Comparison of ENCODE assay signal across 3 cellular contexts in genomic region chr9:120914410-120914809, GRCh38.
TF ChIP-seq lines count a peak whose summit lies in the region.

No MANE protein-coding gene starts in this region.

TF ChIP-seq in SK-N-SH treated with all-trans-retinoic acid at 6 μM for 48 hours, 23 proteins besides CTCF, POLR2A, EP300 and RAD21:
- TF ChIP-seq, protein P1, sequence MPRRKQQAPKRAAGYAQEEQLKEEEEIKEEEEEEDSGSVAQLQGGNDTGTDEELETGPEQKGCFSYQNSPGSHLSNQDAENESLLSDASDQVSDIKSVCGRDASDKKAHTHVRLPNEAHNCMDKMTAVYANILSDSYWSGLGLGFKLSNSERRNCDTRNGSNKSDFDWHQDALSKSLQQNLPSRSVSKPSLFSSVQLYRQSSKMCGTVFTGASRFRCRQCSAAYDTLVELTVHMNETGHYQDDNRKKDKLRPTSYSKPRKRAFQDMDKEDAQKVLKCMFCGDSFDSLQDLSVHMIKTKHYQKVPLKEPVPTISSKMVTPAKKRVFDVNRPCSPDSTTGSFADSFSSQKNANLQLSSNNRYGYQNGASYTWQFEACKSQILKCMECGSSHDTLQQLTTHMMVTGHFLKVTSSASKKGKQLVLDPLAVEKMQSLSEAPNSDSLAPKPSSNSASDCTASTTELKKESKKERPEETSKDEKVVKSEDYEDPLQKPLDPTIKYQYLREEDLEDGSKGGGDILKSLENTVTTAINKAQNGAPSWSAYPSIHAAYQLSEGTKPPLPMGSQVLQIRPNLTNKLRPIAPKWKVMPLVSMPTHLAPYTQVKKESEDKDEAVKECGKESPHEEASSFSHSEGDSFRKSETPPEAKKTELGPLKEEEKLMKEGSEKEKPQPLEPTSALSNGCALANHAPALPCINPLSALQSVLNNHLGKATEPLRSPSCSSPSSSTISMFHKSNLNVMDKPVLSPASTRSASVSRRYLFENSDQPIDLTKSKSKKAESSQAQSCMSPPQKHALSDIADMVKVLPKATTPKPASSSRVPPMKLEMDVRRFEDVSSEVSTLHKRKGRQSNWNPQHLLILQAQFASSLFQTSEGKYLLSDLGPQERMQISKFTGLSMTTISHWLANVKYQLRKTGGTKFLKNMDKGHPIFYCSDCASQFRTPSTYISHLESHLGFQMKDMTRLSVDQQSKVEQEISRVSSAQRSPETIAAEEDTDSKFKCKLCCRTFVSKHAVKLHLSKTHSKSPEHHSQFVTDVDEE (CRISPR knock-in tag; IDR thresholded peaks at IDR 0.05), result no peak

TF ChIP-seq in SK-N-SH, 30 proteins besides CTCF, POLR2A, EP300 and RAD21:
- no peak for TF ChIP-seq FOSL2 (IDR thresholded peaks at IDR 0.05; ENCODE audit: borderline replicate concordance, low read depth)
- TF ChIP-seq MXI1 (IDR thresholded peaks at IDR 0.05; ENCODE audit: low read depth, low read length), result no peak
- no peak for TF ChIP-seq RCOR1 (IDR thresholded peaks at IDR 0.05; ENCODE audit: low read length)
- TF ChIP-seq FOXJ3 (CRISPR knock-in tag; IDR thresholded peaks at IDR 0.05), result no peak
- no peak for TF ChIP-seq NRF1 (IDR thresholded peaks at IDR 0.05; ENCODE audit: low read depth, low read length)
- TF ChIP-seq PBX3 (IDR thresholded peaks at IDR 0.05), result no peak
- no peak for TF ChIP-seq USF1 (IDR thresholded peaks at IDR 0.05; ENCODE audit: borderline replicate concordance, low read depth)
- no peak for TF ChIP-seq GATA2 (CRISPR knock-in tag; IDR thresholded peaks at IDR 0.05)
- TF ChIP-seq SMC3 (IDR thresholded peaks at IDR 0.05; ENCODE audit: low read depth, low read length), result no peak
- TF ChIP-seq GABPA (IDR thresholded peaks at IDR 0.05; ENCODE audit: low read depth), result no peak
- no peak for TF ChIP-seq TAF1 (IDR thresholded peaks at IDR 0.05; ENCODE audit: borderline replicate concordance, low read depth, low read length)
- TF ChIP-seq NFIC (IDR thresholded peaks at IDR 0.05; ENCODE audit: borderline replicate concordance), result no peak
- TF ChIP-seq MEF2A (IDR thresholded peaks at IDR 0.05; ENCODE audit: borderline replicate concordance, low read depth), result no peak
- no peak for TF ChIP-seq IRF3 (IDR thresholded peaks at IDR 0.05; ENCODE audit: low read depth, low read length)
- no peak for TF ChIP-seq CHD2 (IDR thresholded peaks at IDR 0.05; ENCODE audit: low read length, partially characterized antibody)
- no peak for TF ChIP-seq RFX5 (IDR thresholded peaks at IDR 0.05; ENCODE audit: low read length)
- TF ChIP-seq, protein P2, sequence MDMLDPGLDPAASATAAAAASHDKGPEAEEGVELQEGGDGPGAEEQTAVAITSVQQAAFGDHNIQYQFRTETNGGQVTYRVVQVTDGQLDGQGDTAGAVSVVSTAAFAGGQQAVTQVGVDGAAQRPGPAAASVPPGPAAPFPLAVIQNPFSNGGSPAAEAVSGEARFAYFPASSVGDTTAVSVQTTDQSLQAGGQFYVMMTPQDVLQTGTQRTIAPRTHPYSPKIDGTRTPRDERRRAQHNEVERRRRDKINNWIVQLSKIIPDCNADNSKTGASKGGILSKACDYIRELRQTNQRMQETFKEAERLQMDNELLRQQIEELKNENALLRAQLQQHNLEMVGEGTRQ (IDR thresholded peaks at IDR 0.05; ENCODE audit: borderline replicate concordance, low read depth, low read length), result no peak
- TF ChIP-seq ELF1 (IDR thresholded peaks at IDR 0.05), result no peak
- no peak for TF ChIP-seq FOXM1 (IDR thresholded peaks at IDR 0.05; ENCODE audit: low read depth)

TF ChIP-seq in HepG2, 621 proteins besides CTCF, POLR2A, EP300 and RAD21:
- TF ChIP-seq, protein P3, sequence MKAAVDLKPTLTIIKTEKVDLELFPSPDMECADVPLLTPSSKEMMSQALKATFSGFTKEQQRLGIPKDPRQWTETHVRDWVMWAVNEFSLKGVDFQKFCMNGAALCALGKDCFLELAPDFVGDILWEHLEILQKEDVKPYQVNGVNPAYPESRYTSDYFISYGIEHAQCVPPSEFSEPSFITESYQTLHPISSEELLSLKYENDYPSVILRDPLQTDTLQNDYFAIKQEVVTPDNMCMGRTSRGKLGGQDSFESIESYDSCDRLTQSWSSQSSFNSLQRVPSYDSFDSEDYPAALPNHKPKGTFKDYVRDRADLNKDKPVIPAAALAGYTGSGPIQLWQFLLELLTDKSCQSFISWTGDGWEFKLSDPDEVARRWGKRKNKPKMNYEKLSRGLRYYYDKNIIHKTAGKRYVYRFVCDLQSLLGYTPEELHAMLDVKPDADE (CRISPR knock-in tag; IDR thresholded peaks at IDR 0.05), result no peak
- TF ChIP-seq ZNF101 (CRISPR knock-in tag; IDR thresholded peaks at IDR 0.05; ENCODE audit: borderline replicate concordance, low read depth) (no peak), NFYB (CRISPR knock-in tag; IDR thresholded peaks at IDR 0.05) (no peak), UBTF (CRISPR knock-in tag; IDR thresholded peaks at IDR 0.05) (no peak), ZFX (CRISPR knock-in tag; IDR thresholded peaks at IDR 0.05; ENCODE audit: low read depth) (no peak), ZNF674 (CRISPR knock-in tag; IDR thresholded peaks at IDR 0.05; ENCODE audit: low read depth) (no peak), ZNF432 (CRISPR knock-in tag; IDR thresholded peaks at IDR 0.05; ENCODE audit: borderline replicate concordance) (no peak), ZNF597 (CRISPR knock-in tag; IDR thresholded peaks at IDR 0.05) (no peak), KLF15 (CRISPR knock-in tag; IDR thresholded peaks at IDR 0.05; ENCODE audit: borderline replicate concordance) (no peak), SUZ12 (IDR thresholded peaks at IDR 0.05; ENCODE audit: low read depth, low read length) (no peak), ZNF713 (CRISPR knock-in tag; IDR thresholded peaks at IDR 0.05) (no peak), MXD4 (CRISPR knock-in tag; IDR thresholded peaks at IDR 0.05) (no peak), SNAI1 (CRISPR knock-in tag; IDR thresholded peaks at IDR 0.05; ENCODE audit: borderline replicate concordance) (no peak), ZNF10 (CRISPR knock-in tag; IDR thresholded peaks at IDR 0.05; ENCODE audit: borderline replicate concordance, low read depth) (no peak)
- TF ChIP-seq, protein P4, sequence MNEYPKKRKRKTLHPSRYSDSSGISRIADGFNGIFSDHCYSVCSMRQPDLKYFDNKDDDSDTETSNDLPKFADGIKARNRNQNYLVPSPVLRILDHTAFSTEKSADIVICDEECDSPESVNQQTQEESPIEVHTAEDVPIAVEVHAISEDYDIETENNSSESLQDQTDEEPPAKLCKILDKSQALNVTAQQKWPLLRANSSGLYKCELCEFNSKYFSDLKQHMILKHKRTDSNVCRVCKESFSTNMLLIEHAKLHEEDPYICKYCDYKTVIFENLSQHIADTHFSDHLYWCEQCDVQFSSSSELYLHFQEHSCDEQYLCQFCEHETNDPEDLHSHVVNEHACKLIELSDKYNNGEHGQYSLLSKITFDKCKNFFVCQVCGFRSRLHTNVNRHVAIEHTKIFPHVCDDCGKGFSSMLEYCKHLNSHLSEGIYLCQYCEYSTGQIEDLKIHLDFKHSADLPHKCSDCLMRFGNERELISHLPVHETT (CRISPR knock-in tag; conservative IDR thresholded peaks at IDR 0.05), result no peak
- TF ChIP-seq, protein P5, sequence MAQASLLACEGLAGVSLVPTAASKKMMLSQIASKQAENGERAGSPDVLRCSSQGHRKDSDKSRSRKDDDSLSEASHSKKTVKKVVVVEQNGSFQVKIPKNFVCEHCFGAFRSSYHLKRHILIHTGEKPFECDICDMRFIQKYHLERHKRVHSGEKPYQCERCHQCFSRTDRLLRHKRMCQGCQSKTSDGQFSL (CRISPR knock-in tag; IDR thresholded peaks at IDR 0.05), result no peak
- TF ChIP-seq, protein P6, sequence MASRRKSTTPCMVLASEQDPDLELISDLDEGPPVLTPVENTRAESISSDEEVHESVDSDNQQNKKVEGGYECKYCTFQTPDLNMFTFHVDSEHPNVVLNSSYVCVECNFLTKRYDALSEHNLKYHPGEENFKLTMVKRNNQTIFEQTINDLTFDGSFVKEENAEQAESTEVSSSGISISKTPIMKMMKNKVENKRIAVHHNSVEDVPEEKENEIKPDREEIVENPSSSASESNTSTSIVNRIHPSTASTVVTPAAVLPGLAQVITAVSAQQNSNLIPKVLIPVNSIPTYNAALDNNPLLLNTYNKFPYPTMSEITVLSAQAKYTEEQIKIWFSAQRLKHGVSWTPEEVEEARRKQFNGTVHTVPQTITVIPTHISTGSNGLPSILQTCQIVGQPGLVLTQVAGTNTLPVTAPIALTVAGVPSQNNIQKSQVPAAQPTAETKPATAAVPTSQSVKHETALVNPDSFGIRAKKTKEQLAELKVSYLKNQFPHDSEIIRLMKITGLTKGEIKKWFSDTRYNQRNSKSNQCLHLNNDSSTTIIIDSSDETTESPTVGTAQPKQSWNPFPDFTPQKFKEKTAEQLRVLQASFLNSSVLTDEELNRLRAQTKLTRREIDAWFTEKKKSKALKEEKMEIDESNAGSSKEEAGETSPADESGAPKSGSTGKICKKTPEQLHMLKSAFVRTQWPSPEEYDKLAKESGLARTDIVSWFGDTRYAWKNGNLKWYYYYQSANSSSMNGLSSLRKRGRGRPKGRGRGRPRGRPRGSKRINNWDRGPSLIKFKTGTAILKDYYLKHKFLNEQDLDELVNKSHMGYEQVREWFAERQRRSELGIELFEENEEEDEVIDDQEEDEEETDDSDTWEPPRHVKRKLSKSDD (CRISPR knock-in tag; IDR thresholded peaks at IDR 0.05; ENCODE audit: low read depth), result no peak
- TF ChIP-seq, protein P7, sequence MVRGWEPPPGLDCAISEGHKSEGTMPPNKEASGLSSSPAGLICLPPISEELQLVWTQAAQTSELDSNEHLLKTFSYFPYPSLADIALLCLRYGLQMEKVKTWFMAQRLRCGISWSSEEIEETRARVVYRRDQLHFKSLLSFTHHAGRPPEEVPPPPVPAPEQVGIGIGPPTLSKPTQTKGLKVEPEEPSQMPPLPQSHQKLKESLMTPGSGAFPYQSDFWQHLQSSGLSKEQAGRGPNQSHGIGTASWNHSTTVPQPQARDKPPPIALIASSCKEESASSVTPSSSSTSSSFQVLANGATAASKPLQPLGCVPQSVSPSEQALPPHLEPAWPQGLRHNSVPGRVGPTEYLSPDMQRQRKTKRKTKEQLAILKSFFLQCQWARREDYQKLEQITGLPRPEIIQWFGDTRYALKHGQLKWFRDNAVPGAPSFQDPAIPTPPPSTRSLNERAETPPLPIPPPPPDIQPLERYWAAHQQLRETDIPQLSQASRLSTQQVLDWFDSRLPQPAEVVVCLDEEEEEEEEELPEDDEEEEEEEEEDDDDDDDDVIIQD (CRISPR knock-in tag; IDR thresholded peaks at IDR 0.05; ENCODE audit: low read depth), result no peak
